9 cellular contexts compared by ENCODE assay signal in the genomic region with DNA sequence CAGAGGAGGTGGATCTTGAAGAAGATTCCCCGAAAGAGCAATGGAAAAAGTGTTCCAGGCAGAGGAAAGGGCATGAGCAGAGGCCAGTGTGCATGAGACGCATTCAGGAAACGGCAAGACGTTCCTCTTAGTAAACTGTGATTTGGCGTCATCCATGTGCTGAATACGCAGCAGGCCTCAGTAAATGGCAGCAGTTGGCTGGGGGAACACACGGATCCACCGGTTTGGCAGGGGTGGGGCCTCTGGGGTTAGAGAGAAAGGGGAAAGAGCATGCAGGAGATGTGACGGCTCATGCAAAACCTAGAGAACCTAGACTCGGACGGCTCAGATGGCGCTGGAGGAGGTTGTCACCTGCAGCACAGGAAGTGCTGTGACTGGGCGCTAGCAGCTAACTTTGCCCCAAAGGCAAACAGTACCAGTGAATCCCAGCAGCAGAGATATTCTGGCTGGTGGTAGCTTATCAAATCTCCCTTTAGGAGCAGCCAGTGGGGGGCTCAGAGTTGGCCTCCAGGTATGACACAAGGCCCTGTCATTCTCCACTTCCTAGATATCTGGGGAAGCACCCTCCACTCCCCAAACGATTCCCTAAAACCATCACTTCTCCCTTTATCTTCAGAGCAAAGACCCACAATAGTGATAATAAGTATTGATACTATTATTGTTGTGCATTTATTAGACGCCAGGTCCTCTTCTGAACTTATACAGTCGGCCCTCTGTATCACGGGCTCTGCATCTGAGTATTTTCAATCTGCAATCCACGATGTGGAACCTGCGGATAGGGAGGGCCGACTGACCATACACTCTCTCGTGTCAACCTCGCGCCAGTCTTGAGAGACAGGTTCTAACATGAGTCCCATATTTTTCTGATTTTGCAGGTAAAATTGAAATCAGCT. TPM values are rescaled to one million over a fixed set of nuclear protein-coding genes. Genes with fewer than 3 reads are reported as not detected.
DNase-seq lines count a peak whose midpoint lies in the region; ATAC-seq and TF ChIP-seq lines count a peak whose summit lies in the region.
"Had no signal": no experiment of that assay in that cellular context is flagged by ENCODE, and none has a peak within 500 bp of the region (broad histone marks: within the 10 kb centered on the region; RNA-seq: fewer than 3 reads in every experiment).

No MANE protein-coding gene starts in this region.

- POLR2A ChIA-PET in naive thymus-derived CD8-positive, alpha-beta T cell (lab: Charles Lee): interaction anchor here (1.0 to 41.4 kb wide), 4 partner anchors 6 to 33 kb away, joined by 4 to 1432 read pairs (median 718); a partner anchor contains a TSS

- no peak overlapping the region for H3K27ac ChIP-seq in right atrium auricular region
- H3K27ac ChIP-seq: tibial artery had no signal

- H3K27me3 ChIP-seq in right atrium auricular region: no peaks in the 10 kb centered on the region

- ATAC-seq in naive thymus-derived CD8-positive, alpha-beta T cell: peak; percentile 47 to 83

- intact Hi-C loops in activated T-helper 2 cell treated with anti-CD3 and anti-CD28 coated beads, Interferon-gamma antibody, Interleukin-2, Interleukin-4, amounts not matched to agents 10 μg/mL and 5 μg/mL and 100 μg/mL, durations not matched to agents 14 hours and 24 hours and 36 hours (cut with micrococcal nuclease): loop anchor here (1.0 to 10.0 kb wide), 3 partner anchors 7 to 305 kb away; a partner anchor contains a TSS

- DNase-seq in DMS153 (lab: John Stamatoyannopoulos, UW): peak; percentile 81
- peak; percentile 19 for DNase-seq in NOMO-1 treated with DMSO at 0.1 percent for 48 hours (lab: John Stamatoyannopoulos, UW; ENCODE audit: unreplicated experiment)
- DNase-seq in activated T-helper 2 cell treated with anti-CD3 and anti-CD28 coated beads, Interferon-gamma antibody, Interleukin-2, Interleukin-4, amounts not matched to agents 10 μg/mL and 5 μg/mL and 100 μg/mL, durations not matched to agents 14 hours and 24 hours and 36 hours (ENCODE audit: low spot score): peak; percentile 62
- DNase-seq in naive thymus-derived CD8-positive, alpha-beta T cell: peak; percentile 58 to 89 (median 80)
- DNase-seq in NCI-H1436 (lab: John Stamatoyannopoulos, UW): no peak
- DNase-seq in right atrium auricular region (ENCODE audit: low spot score): no peak
- DNase-seq in NCI-H146 (lab: John Stamatoyannopoulos, UW): no peak
- DNase-seq in NCI-H1930 (lab: John Stamatoyannopoulos, UW): no peak
- DNase-seq: tibial artery had no signal

- no peaks in the 10 kb centered on the region for H3K36me3 ChIP-seq in right atrium auricular region
- H3K36me3 ChIP-seq: tibial artery had no signal

- peaks cover 66% of the 10 kb centered on the region for H3K36me3 Mint-ChIP-seq in activated T-helper 2 cell treated with anti-CD3 and anti-CD28 coated beads, Interferon-gamma antibody, Interleukin-2, Interleukin-4, amounts not matched to agents 10 μg/mL and 5 μg/mL and 100 μg/mL, durations not matched to agents 14 hours and 24 hours and 36 hours (ENCODE audit: low read depth)
- peaks cover 0 to 47% (median 6%) of the 10 kb centered on the region in 3 donors for H3K36me3 Mint-ChIP-seq in naive thymus-derived CD8-positive, alpha-beta T cell

- H3K9me3 Mint-ChIP-seq in activated T-helper 2 cell treated with anti-CD3 and anti-CD28 coated beads, Interferon-gamma antibody, Interleukin-2, Interleukin-4, amounts not matched to agents 10 μg/mL and 5 μg/mL and 100 μg/mL, durations not matched to agents 14 hours and 24 hours and 36 hours: no peaks in the 10 kb centered on the region
- no peaks in the 10 kb centered on the region for H3K9me3 Mint-ChIP-seq in naive thymus-derived CD8-positive, alpha-beta T cell

- H3K4me3 ChIP-seq in right atrium auricular region: no peak overlapping the region
- H3K4me3 ChIP-seq: tibial artery had no signal

- H3K4me1 Mint-ChIP-seq in activated T-helper 2 cell treated with anti-CD3 and anti-CD28 coated beads, Interferon-gamma antibody, Interleukin-2, Interleukin-4, amounts not matched to agents 10 μg/mL and 5 μg/mL and 100 μg/mL, durations not matched to agents 14 hours and 24 hours and 36 hours (ENCODE audit: low read depth): peaks cover 89% of the 10 kb centered on the region
- H3K4me1 Mint-ChIP-seq in naive thymus-derived CD8-positive, alpha-beta T cell: peaks cover 56 to 99% (median 95%) of the 10 kb centered on the region in 4 donors

- no peaks in the 10 kb centered on the region for H3K4me1 ChIP-seq in right atrium auricular region

- TF ChIP-seq CTCF in right atrium auricular region (IDR thresholded peaks at IDR 0.05): no peak

- H3K4me3 Mint-ChIP-seq in activated T-helper 2 cell treated with anti-CD3 and anti-CD28 coated beads, Interferon-gamma antibody, Interleukin-2, Interleukin-4, amounts not matched to agents 10 μg/mL and 5 μg/mL and 100 μg/mL, durations not matched to agents 14 hours and 24 hours and 36 hours (ENCODE audit: low read depth): peak overlapping the region; percentile 76
- peak overlapping the region; percentile 75 to 100 (median 98) for H3K4me3 Mint-ChIP-seq in naive thymus-derived CD8-positive, alpha-beta T cell

- H3K27me3 Mint-ChIP-seq in activated T-helper 2 cell treated with anti-CD3 and anti-CD28 coated beads, Interferon-gamma antibody, Interleukin-2, Interleukin-4, amounts not matched to agents 10 μg/mL and 5 μg/mL and 100 μg/mL, durations not matched to agents 14 hours and 24 hours and 36 hours (ENCODE audit: low read depth): no peaks in the 10 kb centered on the region
- H3K27me3 Mint-ChIP-seq in naive thymus-derived CD8-positive, alpha-beta T cell: no peaks in the 10 kb centered on the region

- H3K27ac Mint-ChIP-seq in activated T-helper 2 cell treated with anti-CD3 and anti-CD28 coated beads, Interferon-gamma antibody, Interleukin-2, Interleukin-4, amounts not matched to agents 10 μg/mL and 5 μg/mL and 100 μg/mL, durations not matched to agents 14 hours and 24 hours and 36 hours: peak overlapping the region; percentile 96
- peak overlapping the region; percentile 90 to 99 (median 99) for H3K27ac Mint-ChIP-seq in naive thymus-derived CD8-positive, alpha-beta T cell

- no peaks in the 10 kb centered on the region for H3K9me3 ChIP-seq in right atrium auricular region
- H3K9me3 ChIP-seq: tibial artery had no signal

RNA-seq across cellular contexts. Expression of a gene that starts 7.6 kb away (rescaled TPM):
- 184 and 189 TPM in 2 replicates for total RNA-seq in activated T-helper 2 cell treated with anti-CD3 and anti-CD28 coated beads, Interferon-gamma antibody, Interleukin-2, Interleukin-4, amounts not matched to agents 10 μg/mL and 5 μg/mL and 100 μg/mL, durations not matched to agents 14 hours and 24 hours and 36 hours
- 100 to 1,000 TPM; 565 to 585 TPM for total RNA-seq in naive thymus-derived CD8-positive, alpha-beta T cell
- polyA plus RNA-seq in naive thymus-derived CD8-positive, alpha-beta T cell: 100 to 1,000 TPM; 534 to 602 (median 561) TPM
- 10 to 100 TPM; 17.4 to 62.8 TPM for total RNA-seq in right atrium auricular region

RNA-seq across cellular contexts. Expression of a gene that starts 26.6 kb away (rescaled TPM):
- 0.21 and 0.44 TPM in 2 replicates for total RNA-seq in activated T-helper 2 cell treated with anti-CD3 and anti-CD28 coated beads, Interferon-gamma antibody, Interleukin-2, Interleukin-4, amounts not matched to agents 10 μg/mL and 5 μg/mL and 100 μg/mL, durations not matched to agents 14 hours and 24 hours and 36 hours
- total RNA-seq in naive thymus-derived CD8-positive, alpha-beta T cell: under 1 TPM; 0.47 to 0.96 TPM
- under 1 TPM in 1 of 3 donors, not detected in 2; 0.07 TPM for polyA plus RNA-seq in naive thymus-derived CD8-positive, alpha-beta T cell
- not detected for total RNA-seq in right atrium auricular region

Comparison
In these comparisons a context has a peak if more than half of its experiments do, and no peak if none do; other contexts are left out.
1. DNase-seq: peak in DMS153 (single experiment), NOMO-1 treated with DMSO at 0.1 percent for 48 hours (single experiment), activated T-helper 2 cell treated with anti-CD3 and anti-CD28 coated beads, Interferon-gamma antibody, Interleukin-2, Interleukin-4, amounts not matched to agents 10 μg/mL and 5 μg/mL and 100 μg/mL, durations not matched to agents 14 hours and 24 hours and 36 hours (single experiment) and naive thymus-derived CD8-positive, alpha-beta T cell (10 of 10); none in NCI-H1436 (single experiment), right atrium auricular region (single experiment), NCI-H146 (single experiment) and NCI-H1930 (0 of 2).